ENCODE assay signal across 10 cellular contexts in the genomic region with DNA sequence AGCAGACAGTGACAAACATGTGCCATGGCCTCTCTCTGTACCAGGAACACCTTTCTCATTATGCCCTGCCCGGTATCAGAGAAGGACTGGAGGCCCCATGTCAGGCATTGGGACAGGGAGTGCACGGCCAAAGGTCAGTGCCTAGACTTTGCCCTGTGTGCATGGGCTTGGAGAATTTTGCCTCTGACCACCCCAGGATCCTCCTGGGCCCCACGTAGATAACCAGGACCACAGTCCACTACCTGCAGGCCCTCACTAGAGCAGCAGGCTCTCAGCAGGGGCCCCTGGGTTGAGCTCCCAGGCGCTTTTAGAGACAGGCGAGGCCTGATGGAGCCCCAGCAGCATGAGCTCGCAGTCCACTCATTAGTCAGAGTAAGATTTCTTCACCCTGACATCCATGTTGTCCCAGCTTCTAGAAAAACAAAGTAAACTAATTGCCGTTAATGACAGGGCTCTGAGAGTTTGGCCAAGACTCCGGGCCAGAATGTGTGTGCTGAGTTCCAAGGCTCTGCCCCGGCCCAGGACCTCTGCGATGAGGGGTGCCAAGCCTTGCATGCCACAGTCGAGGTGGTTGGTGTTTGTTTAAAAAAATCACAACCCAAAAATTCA. TPM values are rescaled to one million over a fixed set of nuclear protein-coding genes. Genes with fewer than 3 reads are reported as not detected.
DNase-seq lines count a peak whose midpoint lies in the region; ATAC-seq and TF ChIP-seq lines count a peak whose summit lies in the region.
"Had no signal": no experiment of that assay in that cellular context is flagged by ENCODE, and none has a peak within 500 bp of the region (broad histone marks: within the 10 kb centered on the region; RNA-seq: fewer than 3 reads in every experiment).

No MANE protein-coding gene starts in this region.

- H3K27me3 Mint-ChIP-seq in nephron progenitor cell (ENCODE audit: low read depth, poor library complexity), result no peaks in the 10 kb centered on the region
- H3K27me3 Mint-ChIP-seq: activated CD4-positive, alpha-beta T cell treated with anti-CD3 and anti-CD28 coated beads for 36 hours had no signal

- TF ChIP-seq POLR2A in esophagus squamous epithelium (IDR thresholded peaks at IDR 0.05), result no peak
- TF ChIP-seq POLR2A in upper lobe of left lung (IDR thresholded peaks at IDR 0.05), result no peak

- H3K27ac ChIP-seq in RWPE2 (ENCODE audit: poor library complexity, severe bottlenecking) (peak overlapping the region; percentile 99), esophagus squamous epithelium (peak overlapping the region; percentile 68 to 99 (median 94)), upper lobe of left lung (peak overlapping the region; percentile 51 to 93 (median 70))

- H3K27me3 ChIP-seq in RWPE2 (ENCODE audit: insufficient read depth, poor library complexity, severe bottlenecking) (no peaks in the 10 kb centered on the region), esophagus squamous epithelium (no peaks in the 10 kb centered on the region), upper lobe of left lung (no peaks in the 10 kb centered on the region)

- no peak for TF ChIP-seq EP300 in upper lobe of left lung (IDR thresholded peaks at IDR 0.05)

- peak overlapping the region; percentile 93 for H3K27ac Mint-ChIP-seq in nephron progenitor cell
- H3K27ac Mint-ChIP-seq: activated CD4-positive, alpha-beta T cell treated with anti-CD3 and anti-CD28 coated beads for 36 hours had no signal

- peaks cover 29% of the 10 kb centered on the region for H3K4me1 ChIP-seq in RWPE2 (ENCODE audit: insufficient read depth, poor library complexity, severe bottlenecking)
- peaks cover 35 to 91% (median 65%) of the 10 kb centered on the region in 3 donors for H3K4me1 ChIP-seq in esophagus squamous epithelium
- H3K4me1 ChIP-seq in upper lobe of left lung, result peaks cover 72 to 84% (median 78%) of the 10 kb centered on the region in 4 donors

- intact Hi-C loops in esophagus squamous epithelium (cut with DNase I), result loop anchor here (10.0 kb wide), 1 partner anchor 57 kb away; a partner anchor contains a TSS

- peaks cover 57% of the 10 kb centered on the region for H3K4me1 Mint-ChIP-seq in nephron progenitor cell

- H3K4me3 ChIP-seq in RWPE2 (ENCODE audit: severe bottlenecking) (no peak overlapping the region), esophagus squamous epithelium (no peak overlapping the region), upper lobe of left lung (no peak overlapping the region)

- H3K9me3 ChIP-seq in RWPE2 (ENCODE audit: severe bottlenecking), result no peaks in the 10 kb centered on the region
- H3K9me3 ChIP-seq in esophagus squamous epithelium, result no peaks in the 10 kb centered on the region
- H3K9me3 ChIP-seq in upper lobe of left lung, result no peaks in the 10 kb centered on the region

- WGBS in esophagus squamous epithelium, 2 donors, result 48 to 61% methylated on average over 7 of the region's 11 CpGs
- 54 to 74% methylated on average over 7 to 10 of the region's 11 CpGs for WGBS in upper lobe of left lung, 2 donors

- H3K36me3 Mint-ChIP-seq in nephron progenitor cell (ENCODE audit: low read depth), result peaks cover 16% of the 10 kb centered on the region

- H3K36me3 ChIP-seq in RWPE2 (ENCODE audit: low read depth) (peaks cover 86% of the 10 kb centered on the region), esophagus squamous epithelium (peaks cover 27 to 90% (median 40%) of the 10 kb centered on the region in 3 donors), upper lobe of left lung (peaks cover 32 to 78% (median 63%) of the 10 kb centered on the region in 4 donors)

- in situ Hi-C loops in KBM-7 (cut with MboI; ENCODE audit: low pct_unique_long_range_greater_than_20kb, low sequenced_read_pairs), result no loop called here

- H3K4me3 Mint-ChIP-seq in nephron progenitor cell, result no peak overlapping the region
- H3K4me3 Mint-ChIP-seq: activated CD4-positive, alpha-beta T cell treated with anti-CD3 and anti-CD28 coated beads for 36 hours had no signal

- ATAC-seq in RWPE2 (ENCODE audit: low read depth) (no peak), upper lobe of left lung (ENCODE audit: low FRiP score in 2 of 2) (no peak), GM18498 (IDR thresholded peaks at IDR 0.05; ENCODE audit: unreplicated experiment) (no peak)
- ATAC-seq: activated CD4-positive, alpha-beta T cell treated with anti-CD3 and anti-CD28 coated beads for 36 hours had no signal

- DNase-seq in RWPE2 (ENCODE audit: low spot score) (no peak), esophagus squamous epithelium (lab: John Stamatoyannopoulos, UW) (no peak), nephron progenitor cell (no peak), upper lobe of left lung (no peak), KBM-7 (no peak)
- no peak for DNase-seq in activated effector memory CD4-positive, alpha-beta T cell treated with Interleukin-2 at 50 U/mL for 16 hours
- DNase-seq: activated CD4-positive, alpha-beta T cell treated with anti-CD3 and anti-CD28 coated beads for 36 hours; activated gamma-delta T cell; EL had no signal

- H3K9me3 Mint-ChIP-seq in nephron progenitor cell, result no peaks in the 10 kb centered on the region

- no peak for TF ChIP-seq CTCF in RWPE2 (IDR thresholded peaks at IDR 0.05; ENCODE audit: poor library complexity, severe bottlenecking)
- TF ChIP-seq CTCF in esophagus squamous epithelium (IDR thresholded peaks at IDR 0.05), result no peak
- TF ChIP-seq CTCF in nephron progenitor cell (IDR thresholded peaks at IDR 0.05), result no peak
- TF ChIP-seq CTCF in upper lobe of left lung (IDR thresholded peaks at IDR 0.05), result no peak

RNA-seq across cellular contexts. Expression of a gene that starts 42.7 kb away (rescaled TPM):
- 1 to 10 TPM; 1.5 to 4.2 (median 1.8) TPM for total RNA-seq in esophagus squamous epithelium
- total RNA-seq in upper lobe of left lung, result 10 to 100 TPM in 3 of 6 donors, 1 to 10 TPM in 3; 5.2 to 93.2 (median 11.1) TPM

RNA-seq across cellular contexts. Expression of a gene that starts 54.1 kb away (rescaled TPM):
- total RNA-seq in esophagus squamous epithelium (100 to 1,000 TPM; 302 to 705 (median 414) TPM), upper lobe of left lung (100 to 1,000 TPM; 162 to 636 (median 512) TPM)
